In the genomic region with DNA sequence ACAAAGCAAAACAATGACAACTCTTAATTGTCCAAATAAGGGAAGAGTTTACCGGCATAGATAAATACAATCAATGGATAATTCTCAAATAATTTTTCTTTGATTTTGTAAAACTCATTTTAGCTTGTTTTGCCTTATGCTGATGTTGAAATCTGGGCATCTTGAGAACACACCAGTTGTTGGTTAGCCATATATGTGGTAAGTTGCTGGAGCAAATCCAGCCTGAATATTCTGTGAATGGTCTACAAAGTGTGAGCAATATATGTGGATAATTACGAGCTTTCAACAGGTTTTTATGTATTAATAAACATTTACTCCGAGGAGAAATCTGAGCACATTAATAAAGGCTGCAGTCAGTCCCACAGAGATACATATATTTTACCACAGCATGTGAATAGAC, we compare ENCODE assay signal across 16 cellular contexts.
DNase-seq lines count a peak whose midpoint lies in the region; ATAC-seq and TF ChIP-seq lines count a peak whose summit lies in the region.
"Had no signal": no experiment of that assay in that cellular context is flagged by ENCODE, and none has a peak within 500 bp of the region (broad histone marks: within the 10 kb centered on the region; RNA-seq: fewer than 3 reads in every experiment).

No MANE protein-coding gene starts in this region.

- BruUV-seq in HCT116 (replicated peaks; lab: Mats Ljungman, UMichigan), result no TSS peak

- H3K9ac ChIP-seq in HCT116 (ENCODE audit: low read length), result no peak overlapping the region
- H3K9ac ChIP-seq: BLaER1, GM23248 had no signal

- DNase-seq in HCT116 (ENCODE audit: low read depth, low spot score), result no peak
- DNase-seq in NCI-H69 (lab: John Stamatoyannopoulos, UW), result peak; percentile 64
- DNase-seq in fibroblast of gingiva (ENCODE audit: low read depth), result peak; percentile 58
- no peak for DNase-seq in iPS-NIHi7 (ENCODE audit: extremely low spot score)
- no peak for DNase-seq in breast epithelium (ENCODE audit: low spot score in 2 of 2)
- DNase-seq: Caco-2; CD4-positive, CD25-positive, alpha-beta regulatory T cell; CD8-positive, alpha-beta T cell; DMS153; DND-41; GM23248; H9 had no signal

- peak overlapping the region; percentile 19 for H2AFZ ChIP-seq in HCT116 (ENCODE audit: low read depth, low read length, poor library complexity, severe bottlenecking)
- H2AFZ ChIP-seq: GM23248 had no signal

- no peaks in the 10 kb centered on the region for H3K9me2 ChIP-seq in HCT116 (ENCODE audit: insufficient read depth)

- H3K9me3 ChIP-seq in HCT116 (ENCODE audit: control insufficient read depth in 1 of 2, insufficient read depth in 1 of 2, low read depth in 1 of 2, low read length in 2 of 2) (no peaks in the 10 kb centered on the region), breast epithelium (no peaks in the 10 kb centered on the region)
- H3K9me3 ChIP-seq: BLaER1, Caco-2 had no signal

- H3K4me3 ChIP-seq in HCT116 (replicated peaks in 1 of 2; ENCODE audit: low read depth in 1 of 2, low read length in 2 of 2) (no peak overlapping the region), breast epithelium (no peak overlapping the region)
- H3K4me3 ChIP-seq: BLaER1, GM23248 had no signal

- POLR2A ChIA-PET in HCT116 (lab: Charles Lee), result no interaction called here

- RAD21 ChIA-PET in HCT116 (lab: Charles Lee; ENCODE audit: low non-redundant PET in 1 of 2, low total read pairs in 2 of 2, uncharacterized antibody in 2 of 2, unreplicated experiment in 2 of 2), result no interaction called here

- H3K27me3 ChIP-seq in HCT116 (ENCODE audit: insufficient read depth, low read length), result no peaks in the 10 kb centered on the region
- no peaks in the 10 kb centered on the region for H3K27me3 ChIP-seq in breast epithelium
- H3K27me3 ChIP-seq: BLaER1 had no signal

- CTCF ChIA-PET in HCT116 (lab: Charles Lee), result no interaction called here

- no peak for TF ChIP-seq RAD21 in HCT116 (IDR thresholded peaks at IDR 0.05; ENCODE audit: low read depth)

- TF ChIP-seq POLR2A in HCT116 (IDR thresholded peaks at IDR 0.05; ENCODE audit: borderline replicate concordance, extremely low read depth, insufficient read depth, insufficient read length) (no peak), breast epithelium (IDR thresholded peaks at IDR 0.05) (no peak)

- TF ChIP-seq CTCF in HCT116 (IDR thresholded peaks at IDR 0.05 in 2 of 3, conservative IDR thresholded peaks at IDR 0.05 in 1 of 3; ENCODE audit: borderline replicate concordance in 1 of 3, insufficient read depth in 1 of 3, low read depth in 2 of 3, low read length in 2 of 3) (no peak), breast epithelium (IDR thresholded peaks at IDR 0.05) (no peak)

- H3K4me2 ChIP-seq in HCT116 (ENCODE audit: low read length), result no peak overlapping the region
- H3K4me2 ChIP-seq: BLaER1 had no signal

- H3K4me1 ChIP-seq in HCT116 (ENCODE audit: control insufficient read depth in 1 of 2, insufficient read depth in 2 of 2, low read length in 2 of 2), result peaks cover 0 to 2% of the 10 kb centered on the region in 2 experiments; a peak in 1 of 4 replicates
- H3K4me1 ChIP-seq in breast epithelium, result no peaks in the 10 kb centered on the region
- H3K4me1 ChIP-seq: BLaER1 had no signal

- H3K27ac ChIP-seq in HCT116 (ENCODE audit: low read depth, low read length) (no peak overlapping the region), breast epithelium (no peak overlapping the region)
- H3K27ac ChIP-seq: BLaER1, C4-2B, GM23248 had no signal

- H3K36me3 ChIP-seq in HCT116 (ENCODE audit: control insufficient read depth in 1 of 2, insufficient read depth in 2 of 2, low read length in 2 of 2), result no peaks in the 10 kb centered on the region
- no peaks in the 10 kb centered on the region for H3K36me3 ChIP-seq in breast epithelium
- H3K36me3 ChIP-seq: BLaER1 had no signal

- H3K79me2 ChIP-seq in HCT116 (ENCODE audit: insufficient read depth, low read length), result no peaks in the 10 kb centered on the region

- intact Hi-C loops in HCT116 (cut with micrococcal nuclease) (no loop called here), breast epithelium (cut with DNase I; ENCODE audit: low total_unique reads) (no loop called here)

- no peaks in the 10 kb centered on the region for H4K20me1 ChIP-seq in HCT116 (ENCODE audit: insufficient read depth)
- H4K20me1 ChIP-seq: BLaER1 had no signal

- ATAC-seq in HCT116, result no peak
- no peak for ATAC-seq in GM21529 (IDR thresholded peaks at IDR 0.05; ENCODE audit: unreplicated experiment)
- ATAC-seq in HG02840 (IDR thresholded peaks at IDR 0.05; ENCODE audit: low FRiP score, unreplicated experiment), result no peak
- ATAC-seq: CD8-positive, alpha-beta T cell had no signal

TF ChIP-seq in HCT116, 20 proteins besides CTCF, POLR2A, EP300 and RAD21:
- TF ChIP-seq CEBPB (IDR thresholded peaks at IDR 0.05; ENCODE audit: low read depth) (no peak), EZH2phosphoT487 (IDR thresholded peaks at IDR 0.05; ENCODE audit: borderline replicate concordance) (no peak), SP1 (IDR thresholded peaks at IDR 0.05; ENCODE audit: low read depth) (no peak), ZNF274 (IDR thresholded peaks at IDR 0.05; ENCODE audit: low read depth, low read length) (no peak), EZH2 (IDR thresholded peaks at IDR 0.05) (no peak), SIN3A (IDR thresholded peaks at IDR 0.05; ENCODE audit: low read depth) (no peak), EGR1 (IDR thresholded peaks at IDR 0.05; ENCODE audit: low read depth) (no peak), ELF1 (IDR thresholded peaks at IDR 0.05; ENCODE audit: borderline replicate concordance, low read depth) (no peak), CBX3 (IDR thresholded peaks at IDR 0.05; ENCODE audit: low read depth) (no peak), POLR2AphosphoS5 (IDR thresholded peaks at IDR 0.05; ENCODE audit: low read depth, low read length) (no peak), JUND (IDR thresholded peaks at IDR 0.05) (no peak), TCF7L2 (IDR thresholded peaks at IDR 0.05; ENCODE audit: borderline replicate concordance, extremely low read depth, insufficient read depth, insufficient read length) (no peak)
- TF ChIP-seq, protein P1, sequence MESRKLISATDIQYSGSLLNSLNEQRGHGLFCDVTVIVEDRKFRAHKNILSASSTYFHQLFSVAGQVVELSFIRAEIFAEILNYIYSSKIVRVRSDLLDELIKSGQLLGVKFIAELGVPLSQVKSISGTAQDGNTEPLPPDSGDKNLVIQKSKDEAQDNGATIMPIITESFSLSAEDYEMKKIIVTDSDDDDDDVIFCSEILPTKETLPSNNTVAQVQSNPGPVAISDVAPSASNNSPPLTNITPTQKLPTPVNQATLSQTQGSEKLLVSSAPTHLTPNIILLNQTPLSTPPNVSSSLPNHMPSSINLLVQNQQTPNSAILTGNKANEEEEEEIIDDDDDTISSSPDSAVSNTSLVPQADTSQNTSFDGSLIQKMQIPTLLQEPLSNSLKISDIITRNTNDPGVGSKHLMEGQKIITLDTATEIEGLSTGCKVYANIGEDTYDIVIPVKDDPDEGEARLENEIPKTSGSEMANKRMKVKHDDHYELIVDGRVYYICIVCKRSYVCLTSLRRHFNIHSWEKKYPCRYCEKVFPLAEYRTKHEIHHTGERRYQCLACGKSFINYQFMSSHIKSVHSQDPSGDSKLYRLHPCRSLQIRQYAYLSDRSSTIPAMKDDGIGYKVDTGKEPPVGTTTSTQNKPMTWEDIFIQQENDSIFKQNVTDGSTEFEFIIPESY (IDR thresholded peaks at IDR 0.05; ENCODE audit: extremely low read depth, insufficient replicate concordance, low read length), result no peak
- TF ChIP-seq, protein P2, sequence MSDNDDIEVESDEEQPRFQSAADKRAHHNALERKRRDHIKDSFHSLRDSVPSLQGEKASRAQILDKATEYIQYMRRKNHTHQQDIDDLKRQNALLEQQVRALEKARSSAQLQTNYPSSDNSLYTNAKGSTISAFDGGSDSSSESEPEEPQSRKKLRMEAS (IDR thresholded peaks at IDR 0.05), result no peak

Comparison
In these comparisons a context has a peak if more than half of its experiments do, and no peak if none do; other contexts are left out.
1. DNase-seq: peak in NCI-H69 (single experiment) and fibroblast of gingiva (single experiment); none in HCT116 (single experiment), iPS-NIHi7 (single experiment) and breast epithelium (0 of 2).